In genomic region chr3:32960404-32961160, GRCh38 we compare ENCODE assay signal across 15 cellular contexts. TPM values are rescaled to one million over a fixed set of nuclear protein-coding genes. Genes with fewer than 3 reads are reported as not detected.
A peak's percentile ranks its signal among the peaks of the same experiment; 100 is the strongest.
DNase-seq lines count a peak whose midpoint lies in the region; ATAC-seq lines count a peak whose summit lies in the region.
"Had no signal": no experiment of that assay in that cellular context is flagged by ENCODE, and none has a peak within 500 bp of the region (broad histone marks: within the 10 kb centered on the region; RNA-seq: fewer than 3 reads in every experiment).

No MANE protein-coding gene starts in this region.

- peaks cover 35% of the 10 kb centered on the region for H3K4me1 Mint-ChIP-seq in activated naive CD4-positive, alpha-beta T cell treated with anti-CD3 and anti-CD28 coated beads, Interleukin-2, amount 50 U/mL, for 24 hours

- H3K27me3 Mint-ChIP-seq in activated naive CD4-positive, alpha-beta T cell treated with anti-CD3 and anti-CD28 coated beads, Interleukin-2, amount 50 U/mL, for 24 hours = no peaks in the 10 kb centered on the region

- no peak for DNase-seq in activated naive CD4-positive, alpha-beta T cell (lab: John Stamatoyannopoulos, UW)
- peak; percentile 47 for DNase-seq in activated CD8-positive, alpha-beta memory T cell treated with anti-CD3 and anti-CD28 coated beads, Interleukin-2, amount 50 U/mL, for 48 hours
- DNase-seq in ureter (ENCODE audit: low spot score) (peak; percentile 1), NCI-H1436 treated with DMSO at 0.1 percent for 48 hours (lab: John Stamatoyannopoulos, UW) (no peak), GM03348 (ENCODE audit: low spot score) (no peak)
- DNase-seq: anterior cingulate cortex, dermis blood vessel endothelial cell, DMS53, MM.1S had no signal

- peak overlapping the region; percentile 64 for H3K4me3 Mint-ChIP-seq in activated naive CD4-positive, alpha-beta T cell treated with anti-CD3 and anti-CD28 coated beads, Interleukin-2, amount 50 U/mL, for 24 hours
- H3K4me3 Mint-ChIP-seq: mesothelial cell of epicardium had no signal

- H3K9me3 Mint-ChIP-seq in activated naive CD4-positive, alpha-beta T cell treated with anti-CD3 and anti-CD28 coated beads, Interleukin-2, amount 50 U/mL, for 24 hours = no peaks in the 10 kb centered on the region

- peak; percentile 62 for ATAC-seq in HG02885 (IDR thresholded peaks at IDR 0.05; ENCODE audit: poor library complexity, unreplicated experiment)
- ATAC-seq in HG02938 (IDR thresholded peaks at IDR 0.05; ENCODE audit: unreplicated experiment) = no peak

- peak overlapping the region; percentile 80 for H3K27ac Mint-ChIP-seq in activated naive CD4-positive, alpha-beta T cell treated with anti-CD3 and anti-CD28 coated beads, Interleukin-2, amount 50 U/mL, for 24 hours
- H3K27ac Mint-ChIP-seq: mesothelial cell of epicardium had no signal

- peaks cover 5% of the 10 kb centered on the region for H3K36me3 Mint-ChIP-seq in activated naive CD4-positive, alpha-beta T cell treated with anti-CD3 and anti-CD28 coated beads, Interleukin-2, amount 50 U/mL, for 24 hours

RNA-seq across cellular contexts. Expression of gene CCR4, which starts 9.1 kb away (rescaled TPM):
- total RNA-seq in ureter = 0.23 TPM
- total RNA-seq: HT1080, mesothelial cell of epicardium, osteocyte had no signal

Comparison
In these comparisons a context has a peak if more than half of its experiments do, and no peak if none do; other contexts are left out.
1. DNase-seq: peak in activated CD8-positive, alpha-beta memory T cell treated with anti-CD3 and anti-CD28 coated beads, Interleukin-2, amount 50 U/mL, for 48 hours (single experiment) and ureter (single experiment); none in activated naive CD4-positive, alpha-beta T cell (0 of 4), NCI-H1436 treated with DMSO at 0.1 percent for 48 hours (single experiment) and GM03348 (single experiment).